In the genomic region with DNA sequence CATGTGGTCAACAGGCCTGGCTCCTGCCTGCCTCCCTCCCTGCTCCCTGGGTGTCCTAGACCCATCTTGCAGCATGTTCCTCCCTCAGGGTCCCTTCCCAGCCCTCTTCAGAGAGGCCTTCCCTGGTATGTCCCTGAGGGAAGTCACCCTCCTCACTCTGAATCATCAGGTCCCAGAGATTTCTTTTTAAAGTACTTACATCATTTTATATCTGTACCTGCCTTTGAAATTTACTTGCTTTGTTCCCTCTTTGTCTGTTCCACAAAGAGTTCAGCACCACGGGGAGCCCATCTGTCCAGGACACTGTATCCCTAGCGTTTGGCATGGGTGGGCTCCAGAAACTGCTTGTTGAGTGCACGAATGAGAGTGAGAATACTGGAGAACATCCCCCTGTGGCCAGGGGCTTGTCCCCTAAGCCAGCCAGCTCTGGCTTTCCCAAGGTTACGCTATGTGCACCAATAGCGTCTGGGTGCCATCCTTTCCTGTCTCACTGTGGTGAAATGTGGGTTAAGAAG, we compare ENCODE assay signal across 20 cellular contexts. TPM values are rescaled to one million over a fixed set of nuclear protein-coding genes. Genes with fewer than 3 reads are reported as not detected.
DNase-seq lines count a peak whose midpoint lies in the region; ATAC-seq and TF ChIP-seq lines count a peak whose summit lies in the region.
"Had no signal": no experiment of that assay in that cellular context is flagged by ENCODE, and none has a peak within 500 bp of the region (broad histone marks: within the 10 kb centered on the region; RNA-seq: fewer than 3 reads in every experiment).

No MANE protein-coding gene starts in this region.

- WGBS in esophagus muscularis mucosa, result 95% methylated on average over 5 of the region's 5 CpGs
- no CpG with 5 or more reads among the region's 5 CpGs for WGBS in trophoblast cell (ENCODE audit: extremely low coverage, insufficient coverage, insufficient read length)

- H2BK120ac ChIP-seq in trophoblast cell (ENCODE audit: insufficient read depth, low read length, poor library complexity), result no peak overlapping the region

- no peak overlapping the region for H3K14ac ChIP-seq in trophoblast cell (ENCODE audit: low read length)

- TF ChIP-seq EP300 in esophagus muscularis mucosa (IDR thresholded peaks at IDR 0.05), result no peak

- no peak for TF ChIP-seq POLR2A in esophagus muscularis mucosa (IDR thresholded peaks at IDR 0.05; ENCODE audit: low read depth)

- H3K4me3 ChIP-seq in esophagus muscularis mucosa, result no peak overlapping the region
- H3K4me3 ChIP-seq in trophoblast cell (ENCODE audit: low read depth, low read length), result no peak overlapping the region
- H3K4me3 ChIP-seq: MG63 had no signal

- peaks cover 22% of the 10 kb centered on the region for H3K79me1 ChIP-seq in trophoblast cell (ENCODE audit: low read length)

- peak; percentile 21 for DNase-seq in activated CD8-positive, alpha-beta memory T cell treated with anti-CD3 and anti-CD28 coated beads for 24 hours
- no peak for DNase-seq in activated CD8-positive, alpha-beta memory T cell treated with anti-CD3 and anti-CD28 coated beads, Interleukin-2, amount 50 U/mL, for 4 hours
- DNase-seq in esophagus muscularis mucosa (ENCODE audit: extremely low spot score), result peak; percentile 70
- no peak for DNase-seq in trophoblast cell
- DNase-seq in amniotic stem cell (lab: John Stamatoyannopoulos, UW), result no peak
- no peak for DNase-seq in GF-D8 (lab: John Stamatoyannopoulos, UW)
- DNase-seq: 8988T, Calu3, DMS79 treated with DMSO at 0.1 percent for 48 hours, KG1, MG63, NCI-H1105 treated with DMSO at 0.1 percent for 48 hours, NCI-H146, NCI-H1930, NCI-H2107, NCI-H524, NCI-H748 treated with DMSO at 0.1 percent for 48 hours, SIG-M5 had no signal

- H3K27ac ChIP-seq in esophagus muscularis mucosa (replicated peaks in 1 of 4) (no peak overlapping the region), trophoblast cell (ENCODE audit: low read depth, low read length) (no peak overlapping the region)

- no peak overlapping the region for H2AFZ ChIP-seq in trophoblast cell (ENCODE audit: insufficient read depth, low read length, poor library complexity)

- no peaks in the 10 kb centered on the region for H3K27me3 ChIP-seq in esophagus muscularis mucosa
- no peaks in the 10 kb centered on the region for H3K27me3 ChIP-seq in trophoblast cell (ENCODE audit: insufficient read depth, low read length)
- H3K27me3 ChIP-seq: MG63 had no signal

- no peak overlapping the region for H3K18ac ChIP-seq in trophoblast cell (ENCODE audit: low read length)

- no peak overlapping the region for H2AK5ac ChIP-seq in trophoblast cell (ENCODE audit: low read length)

- peak overlapping the region; percentile 4 for H2BK12ac ChIP-seq in trophoblast cell (ENCODE audit: low read length)

- H3K9ac ChIP-seq in trophoblast cell (ENCODE audit: low read length), result no peak overlapping the region

- TF ChIP-seq CTCF in esophagus muscularis mucosa (IDR thresholded peaks at IDR 0.05), result no peak

- H3K23ac ChIP-seq in trophoblast cell (ENCODE audit: low read length), result no peak overlapping the region

- H3K4me2 ChIP-seq in trophoblast cell (ENCODE audit: low read length), result no peak overlapping the region

- no peaks in the 10 kb centered on the region for H3K9me3 ChIP-seq in esophagus muscularis mucosa
- peaks cover 11% of the 10 kb centered on the region for H3K9me3 ChIP-seq in trophoblast cell (ENCODE audit: insufficient read depth, low read depth, low read length)

- no peak for ATAC-seq in HG02642 (IDR thresholded peaks at IDR 0.05; ENCODE audit: poor library complexity, unreplicated experiment)

- no peaks in the 10 kb centered on the region for H3K36me3 ChIP-seq in esophagus muscularis mucosa
- peaks cover 0 to 3% of the 10 kb centered on the region in 2 experiments for H3K36me3 ChIP-seq in trophoblast cell (ENCODE audit: control insufficient read depth in 1 of 2, insufficient read depth in 2 of 2, low read length in 2 of 2)
- H3K36me3 ChIP-seq: MG63 had no signal

- H2BK5ac ChIP-seq in trophoblast cell (ENCODE audit: low read depth, low read length, poor library complexity), result no peak overlapping the region

- no peak overlapping the region for H4K8ac ChIP-seq in trophoblast cell (ENCODE audit: low read depth, low read length)

- H3K79me2 ChIP-seq in trophoblast cell (ENCODE audit: control insufficient read depth, insufficient read depth, low read length, poor library complexity), result no peaks in the 10 kb centered on the region

- intact Hi-C loops in esophagus muscularis mucosa (cut with DNase I), result no loop called here

- no peak overlapping the region for H4K91ac ChIP-seq in trophoblast cell (ENCODE audit: low read depth, low read length)

- no peak overlapping the region for H3K4ac ChIP-seq in trophoblast cell (ENCODE audit: low read depth, low read length)

- H3K4me1 ChIP-seq in esophagus muscularis mucosa, result peaks cover 0 to 7% (median 3%) of the 10 kb centered on the region in 4 donors
- H3K4me1 ChIP-seq in trophoblast cell (ENCODE audit: control insufficient read depth in 1 of 2, insufficient read depth in 2 of 2, low read length in 2 of 2), result peaks cover 4 to 7% of the 10 kb centered on the region in 2 experiments

- H4K12ac ChIP-seq in trophoblast cell (ENCODE audit: low read depth, low read length), result no peak overlapping the region

RNA-seq across cellular contexts. Expression of a gene that starts 50.6 kb away (rescaled TPM):
- 100 to 1,000 TPM in 2 of 4 donors, 10 to 100 TPM in 2; 60.6 to 187 (median 104) TPM for total RNA-seq in esophagus muscularis mucosa
- 2,874 and 2,927 TPM in 2 replicates for polyA plus RNA-seq in trophoblast cell (2013)
- total RNA-seq: HT1080 had no signal

Comparison
In these comparisons a context has a peak if more than half of its experiments do, and no peak if none do; other contexts are left out.
1. DNase-seq: peak in activated CD8-positive, alpha-beta memory T cell treated with anti-CD3 and anti-CD28 coated beads for 24 hours (single experiment) and esophagus muscularis mucosa (single experiment); none in activated CD8-positive, alpha-beta memory T cell treated with anti-CD3 and anti-CD28 coated beads, Interleukin-2, amount 50 U/mL, for 4 hours (single experiment), trophoblast cell (0 of 2), amniotic stem cell (single experiment) and GF-D8 (single experiment).